Comparison of ENCODE assay signal across 17 cellular contexts in the genomic region with DNA sequence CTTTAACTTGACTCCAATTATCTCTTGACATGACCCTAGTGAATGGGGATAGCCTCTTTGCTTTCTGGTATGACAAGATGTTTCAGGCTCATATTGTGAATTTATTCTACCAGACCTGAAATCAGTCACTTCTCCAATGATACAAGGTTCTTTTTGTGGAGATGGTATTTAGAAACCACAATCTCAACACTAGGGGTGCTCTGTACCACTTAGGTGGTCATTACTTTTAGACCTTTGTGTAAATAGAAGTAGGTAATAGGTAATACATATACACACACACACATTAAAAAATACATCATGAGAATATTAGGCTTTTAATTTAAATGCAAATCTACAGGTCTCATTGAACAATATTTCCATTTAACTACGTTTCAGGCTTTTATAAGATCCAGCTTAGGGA.
A peak's percentile ranks its signal among the peaks of the same experiment; 100 is the strongest.
DNase-seq lines count a peak whose midpoint lies in the region; ATAC-seq and TF ChIP-seq lines count a peak whose summit lies in the region.
"Had no signal": no experiment of that assay in that cellular context is flagged by ENCODE, and none has a peak within 500 bp of the region (broad histone marks: within the 10 kb centered on the region; RNA-seq: fewer than 3 reads in every experiment).

No MANE protein-coding gene starts in this region.

- H3K4me1 ChIP-seq in H9 (ENCODE audit: insufficient read depth, low read length) (0 out of 2 replicates have a peak, but pooled peaks cover 2% of the 10 kb centered on the region), OCI-LY7 (ENCODE audit: insufficient read depth, low read length, poor library complexity, severe bottlenecking) (no peaks in the 10 kb centered on the region), foreskin keratinocyte (no peaks in the 10 kb centered on the region), mucosa of descending colon (ENCODE audit: low read depth) (no peaks in the 10 kb centered on the region)
- H3K4me1 ChIP-seq: Peyer's patch had no signal

- H3K4me3 ChIP-seq in OCI-LY7 (ENCODE audit: low read depth, low read length, poor library complexity, severe bottlenecking) (no peak overlapping the region), mucosa of descending colon (no peak overlapping the region)
- H3K4me3 ChIP-seq: Peyer's patch had no signal

- no peak overlapping the region for H4K91ac ChIP-seq in H9 (ENCODE audit: insufficient read length, low read depth, low read length)

- H3K23me2 ChIP-seq in H9 (ENCODE audit: insufficient read length, low read depth, low read length, poor library complexity, severe bottlenecking), result no peaks in the 10 kb centered on the region

- intact Hi-C loops in CD14-positive monocyte (cut with micrococcal nuclease), result no loop called here
- intact Hi-C loops in OCI-LY7 (cut with micrococcal nuclease; ENCODE audit: unreplicated experiment), result loop anchor here (10.0 kb wide), 1 partner anchor 328 kb away; no protein-coding TSS in a partner anchor
- intact Hi-C loops in mucosa of descending colon (cut with DNase I, micrococcal nuclease), result loop anchor here (10.0 kb wide), 2 partner anchors 132 to 142 kb away; no protein-coding TSS in a partner anchor

- no peak overlapping the region for H2AK5ac ChIP-seq in H9 (ENCODE audit: insufficient read length, low read length)

- no peak for DNase-seq in CD14-positive monocyte (ENCODE audit: low spot score)
- no peak for DNase-seq in H9
- no peak for DNase-seq in OCI-LY7 (ENCODE audit: low spot score)
- no peak for DNase-seq in foreskin keratinocyte
- no peak for DNase-seq in T-helper 1 cell
- no peak for DNase-seq in mucosa of descending colon
- no peak for DNase-seq in DMS79 treated with DMSO at 0.1 percent for 48 hours (lab: John Stamatoyannopoulos, UW)
- DNase-seq: ACHN; CD8-positive, alpha-beta memory T cell; HCEC 1CT; IMR-90; NCI-H1436 treated with DMSO at 0.1 percent for 48 hours; NCI-H2081 treated with DMSO at 0.1 percent for 48 hours; NCI-H526; Peyer's patch; SHP77 had no signal

- CTCF ChIA-PET in OCI-LY7 (lab: Charles Lee; ENCODE audit: unreplicated experiment), result no interaction called here

- no peak overlapping the region for H2BK15ac ChIP-seq in H9 (ENCODE audit: low read depth, low read length)

- no peak overlapping the region for H3K27ac ChIP-seq in H9 (ENCODE audit: insufficient read length, low read depth, low read length)
- no peak overlapping the region for H3K27ac ChIP-seq in OCI-LY7 (ENCODE audit: low read depth, low read length, poor library complexity, severe bottlenecking)
- H3K27ac ChIP-seq in foreskin keratinocyte, result no peak overlapping the region
- H3K27ac ChIP-seq: Peyer's patch had no signal

- WGBS in H9 (ENCODE audit: extremely low coverage, insufficient read length, low lambda C conversion rate), result no CpG with 5 or more reads among the region's 1 CpG

- H2BK120ac ChIP-seq in H9 (ENCODE audit: low read depth, low read length, poor library complexity, severe bottlenecking), result no peak overlapping the region

- no peaks in the 10 kb centered on the region for H3K27me3 Mint-ChIP-seq in CD14-positive monocyte (ENCODE audit: low read depth in 3 of 3)
- peaks cover 2% of the 10 kb centered on the region; the same call in 1 of the 2 replicates for H3K27me3 Mint-ChIP-seq in H9 (ENCODE audit: low read depth)

- H3K27me3 ChIP-seq in H9 (ENCODE audit: insufficient read depth, low read length), result no peaks in the 10 kb centered on the region
- H3K27me3 ChIP-seq in foreskin keratinocyte, result no peaks in the 10 kb centered on the region
- H3K27me3 ChIP-seq: Peyer's patch had no signal

- BruUV-seq in OCI-LY7 (replicated peaks; lab: Mats Ljungman, UMichigan), result no TSS peak

- H3K18ac ChIP-seq in H9 (ENCODE audit: insufficient read length, low read depth, low read length), result no peak overlapping the region

- no peak overlapping the region for H4K8ac ChIP-seq in H9 (replicated peaks; ENCODE audit: insufficient read length, low read depth, low read length)

- H3K4ac ChIP-seq in H9 (ENCODE audit: low read depth, low read length), result no peak overlapping the region

- no peak overlapping the region for H4K5ac ChIP-seq in H9 (ENCODE audit: insufficient read length, low read depth, low read length)

- H3K79me2 ChIP-seq in H9 (ENCODE audit: insufficient read depth, low read length), result no peaks in the 10 kb centered on the region
- no peaks in the 10 kb centered on the region for H3K79me2 ChIP-seq in OCI-LY7 (ENCODE audit: insufficient read depth, low read depth, low read length)

- H3K4me2 ChIP-seq in H9 (ENCODE audit: insufficient read depth, insufficient read length, low read length) (no peak overlapping the region), OCI-LY7 (ENCODE audit: low read length) (no peak overlapping the region)

- H3K36me3 Mint-ChIP-seq in CD14-positive monocyte (no peaks in the 10 kb centered on the region), H9 (ENCODE audit: insufficient read depth in 1 of 3, low read depth in 3 of 3) (peaks cover 0 to 3% (median 2%) of the 10 kb centered on the region in 3 experiments; a peak in 2 of 7 replicates)
- H3K36me3 Mint-ChIP-seq: CD8-positive, alpha-beta memory T cell had no signal

- H3K36me3 ChIP-seq in OCI-LY7 (ENCODE audit: insufficient read depth, low read length) (no peaks in the 10 kb centered on the region), mucosa of descending colon (ENCODE audit: low read depth) (no peaks in the 10 kb centered on the region)
- H3K36me3 ChIP-seq: Peyer's patch had no signal

- no peak overlapping the region for H3K4me3 Mint-ChIP-seq in CD14-positive monocyte
- H3K4me3 Mint-ChIP-seq in H9, result no peak overlapping the region
- H3K4me3 Mint-ChIP-seq: B cell; CD8-positive, alpha-beta memory T cell had no signal

- no peak overlapping the region for H3K23ac ChIP-seq in H9 (ENCODE audit: insufficient read length, low read depth, low read length)

- H3K9ac ChIP-seq in H9 (ENCODE audit: extremely low read depth, insufficient read length, low read length), result no peak overlapping the region

- H3K9me3 ChIP-seq in H9 (ENCODE audit: control insufficient read depth, low read depth, low read length) (no peaks in the 10 kb centered on the region), OCI-LY7 (ENCODE audit: low read length) (no peaks in the 10 kb centered on the region), mucosa of descending colon (no peaks in the 10 kb centered on the region)
- H3K9me3 ChIP-seq: Peyer's patch had no signal

- H3K9me3 Mint-ChIP-seq in CD14-positive monocyte (peaks cover 0 to 3% (median 0%) of the 10 kb centered on the region in 7 donors), H9 (peaks cover 8% of the 10 kb centered on the region in 2 experiments; a peak in 4 of 5 replicates)
- H3K9me3 Mint-ChIP-seq: CD8-positive, alpha-beta memory T cell had no signal

- H3K14ac ChIP-seq in H9 (ENCODE audit: insufficient read depth, low read length), result no peak overlapping the region

- no peak overlapping the region for H2BK20ac ChIP-seq in H9 (ENCODE audit: low read depth, low read length, poor library complexity, severe bottlenecking)

- no peaks in the 10 kb centered on the region for H3K4me1 Mint-ChIP-seq in CD14-positive monocyte
- peaks cover 12 to 15% of the 10 kb centered on the region in 2 experiments for H3K4me1 Mint-ChIP-seq in H9
- H3K4me1 Mint-ChIP-seq: CD8-positive, alpha-beta memory T cell had no signal

- H3K79me1 ChIP-seq in H9 (ENCODE audit: insufficient read depth, low read depth, low read length, poor library complexity, severe bottlenecking), result no peaks in the 10 kb centered on the region

- no peak overlapping the region for H3K27ac Mint-ChIP-seq in CD14-positive monocyte
- no peak overlapping the region for H3K27ac Mint-ChIP-seq in H9
- H3K27ac Mint-ChIP-seq: B cell; CD8-positive, alpha-beta memory T cell had no signal

- H3K9me2 ChIP-seq in OCI-LY7 (ENCODE audit: insufficient read depth, low read length), result no peaks in the 10 kb centered on the region

- H3K56ac ChIP-seq in H9 (ENCODE audit: insufficient read length, low read depth, low read length), result no peak overlapping the region

- POLR2A ChIA-PET in OCI-LY7 (lab: Charles Lee), result no interaction called here

- no peak overlapping the region for H2BK5ac ChIP-seq in H9 (ENCODE audit: insufficient read length, low read length)

- no peak for ATAC-seq in foreskin keratinocyte
- ATAC-seq in mucosa of descending colon, result no peak

- H4K20me1 ChIP-seq in H9 (ENCODE audit: control insufficient read depth, insufficient read depth, insufficient read length) (no peaks in the 10 kb centered on the region), OCI-LY7 (ENCODE audit: insufficient read depth, low read length) (no peaks in the 10 kb centered on the region)

- H3T11ph ChIP-seq in H9 (ENCODE audit: low read length), result no peak overlapping the region

- H2AFZ ChIP-seq in H9 (ENCODE audit: low read length) (no peak overlapping the region), OCI-LY7 (ENCODE audit: low read length) (no peak overlapping the region)

- TF ChIP-seq CTCF in CD14-positive monocyte (IDR thresholded peaks at IDR 0.05) (peak; percentile 6), H9 (conservative IDR thresholded peaks at IDR 0.05) (peak; percentile 20; the same call in 2 of the 3 replicates), OCI-LY7 (conservative IDR thresholded peaks at IDR 0.05; ENCODE audit: low read length) (peak; percentile 59), foreskin keratinocyte (conservative IDR thresholded peaks at IDR 0.05) (peak; percentile 16), mucosa of descending colon (IDR thresholded peaks at IDR 0.05) (no peak)

- H2BK12ac ChIP-seq in H9 (ENCODE audit: insufficient read length, low read depth, low read length), result no peak overlapping the region

Comparison
In these comparisons a context has a peak if more than half of its experiments do, and no peak if none do; other contexts are left out.
1. intact Hi-C loops: an anchor here in OCI-LY7 (10.0 kb wide) and mucosa of descending colon (10.0 kb wide); none called in CD14-positive monocyte.